Comparison of ENCODE assay signal across 10 cellular contexts in the genomic region with DNA sequence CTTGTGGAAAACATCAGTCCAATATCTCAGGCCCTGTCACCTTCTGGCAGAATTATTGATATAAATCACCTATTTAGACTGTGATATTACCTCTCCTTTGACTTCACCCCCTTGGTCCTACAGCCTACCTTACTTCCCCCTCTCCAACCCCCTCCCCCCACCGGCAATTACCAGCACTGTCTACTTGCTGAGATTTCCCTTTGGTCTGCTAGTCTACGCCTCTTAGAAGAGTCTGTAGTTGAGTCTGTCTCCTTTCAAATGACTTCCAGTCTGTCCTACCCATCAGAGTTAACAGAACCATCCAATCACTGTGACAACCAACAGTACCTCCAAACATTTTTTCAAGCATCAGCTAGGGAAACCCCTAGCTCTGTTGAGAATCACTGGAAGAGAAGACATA. TPM values are rescaled to one million over a fixed set of nuclear protein-coding genes. Genes with fewer than 3 reads are reported as not detected.
DNase-seq lines count a peak whose midpoint lies in the region; ATAC-seq, FAIRE-seq and TF ChIP-seq lines count a peak whose summit lies in the region.
"Had no signal": no experiment of that assay in that cellular context is flagged by ENCODE, and none has a peak within 500 bp of the region (broad histone marks: within the 10 kb centered on the region; RNA-seq: fewer than 3 reads in every experiment).

No MANE protein-coding gene starts in this region.

- no peaks in the 10 kb centered on the region for H3K4me1 ChIP-seq in fibroblast of lung (ENCODE audit: control insufficient read depth, extremely low read depth, insufficient read depth, low read length)
- peaks cover 17% of the 10 kb centered on the region for H3K4me1 ChIP-seq in thymus (ENCODE audit: control insufficient read depth, insufficient read depth, low read length)

- no peak for ATAC-seq in activated B cell treated with CpG ODN at 0.5 μM for 24 hours (ENCODE audit: low read depth)

- H3K9ac ChIP-seq in fibroblast of lung (ENCODE audit: insufficient read depth, low read length), result no peak overlapping the region

- no peak for TF ChIP-seq CTCF in activated B cell treated with CpG ODN at 0.5 μM for 24 hours (IDR thresholded peaks at IDR 0.05)
- TF ChIP-seq CTCF in fibroblast of lung (conservative IDR thresholded peaks at IDR 0.05 in 1 of 2, IDR thresholded peaks at IDR 0.05 in 1 of 2; ENCODE audit: low read depth in 1 of 2, low read length in 2 of 2), result no peak

- peak overlapping the region; percentile 31 for H2AFZ ChIP-seq in fibroblast of lung (ENCODE audit: low read length)

- H3K36me3 ChIP-seq in fibroblast of lung (ENCODE audit: control insufficient read depth, insufficient read depth, low read length) (no peaks in the 10 kb centered on the region), thymus (ENCODE audit: control insufficient read depth, insufficient read depth) (no peaks in the 10 kb centered on the region)

- H4K20me1 ChIP-seq in fibroblast of lung (ENCODE audit: control insufficient read depth, extremely low read depth, insufficient read depth, low read length), result no peaks in the 10 kb centered on the region

- H3K27ac Mint-ChIP-seq in activated naive CD4-positive, alpha-beta T cell treated with anti-CD3 and anti-CD28 coated beads, Interleukin-2, amount 10 ng/mL, durations not matched to agents 7 days and 5 days, result peak overlapping the region; percentile 86
- peak overlapping the region; percentile 62 for H3K27ac Mint-ChIP-seq in activated B cell treated with CpG ODN at 0.5 μM for 24 hours

- no peak overlapping the region for H3K27ac ChIP-seq in fibroblast of lung (ENCODE audit: insufficient read depth, low read length)
- peak overlapping the region; percentile 61 for H3K27ac ChIP-seq in thymus (ENCODE audit: low read depth)

- no peak overlapping the region for H3K4me3 ChIP-seq in fibroblast of lung (replicated peaks in 1 of 4; ENCODE audit: control extremely low read depth in 1 of 4, insufficient read depth in 1 of 4, low read depth in 3 of 4, low read length in 4 of 4)
- H3K4me3 ChIP-seq in thymus (ENCODE audit: low read length), result no peak overlapping the region

- H3K79me2 ChIP-seq in fibroblast of lung (ENCODE audit: control insufficient read depth, insufficient read depth, low read length), result peaks cover 17% of the 10 kb centered on the region

- no peak overlapping the region for H3K4me2 ChIP-seq in fibroblast of lung (ENCODE audit: extremely low read depth, insufficient read depth, low read length)

- H3K27me3 ChIP-seq in fibroblast of lung (ENCODE audit: control insufficient read depth, insufficient read depth, low read length) (no peaks in the 10 kb centered on the region), thymus (ENCODE audit: control insufficient read depth, insufficient read depth) (no peaks in the 10 kb centered on the region)

- H3K4me1 Mint-ChIP-seq in activated naive CD4-positive, alpha-beta T cell treated with anti-CD3 and anti-CD28 coated beads, Interleukin-2, amount 10 ng/mL, durations not matched to agents 7 days and 5 days, result peaks cover 37% of the 10 kb centered on the region
- H3K4me1 Mint-ChIP-seq in activated B cell treated with CpG ODN at 0.5 μM for 24 hours, result peaks cover 15% of the 10 kb centered on the region

- H3K9me3 ChIP-seq in fibroblast of lung (ENCODE audit: control insufficient read depth, insufficient read depth, low read depth, low read length) (no peaks in the 10 kb centered on the region), thymus (ENCODE audit: control insufficient read depth) (no peaks in the 10 kb centered on the region)

- POLR2A ChIA-PET in activated B cell treated with CpG ODN at 0.5 μM for 24 hours (lab: Charles Lee), result interaction anchor here (0.6 to 2.9 kb wide), 2 partner anchors 105 to 1849 kb away, joined by 8 to 11 read pairs; a partner anchor contains a TSS

- H3K27me3 Mint-ChIP-seq in activated naive CD4-positive, alpha-beta T cell treated with anti-CD3 and anti-CD28 coated beads, Interleukin-2, amount 10 ng/mL, durations not matched to agents 7 days and 5 days, result no peaks in the 10 kb centered on the region
- H3K27me3 Mint-ChIP-seq in activated B cell treated with CpG ODN at 0.5 μM for 24 hours, result no peaks in the 10 kb centered on the region

- H3K4me3 Mint-ChIP-seq in activated naive CD4-positive, alpha-beta T cell treated with anti-CD3 and anti-CD28 coated beads, Interleukin-2, amount 10 ng/mL, durations not matched to agents 7 days and 5 days, result peak overlapping the region; percentile 29
- H3K4me3 Mint-ChIP-seq in activated B cell treated with CpG ODN at 0.5 μM for 24 hours, result no peak overlapping the region

- H3K9me3 Mint-ChIP-seq in activated naive CD4-positive, alpha-beta T cell treated with anti-CD3 and anti-CD28 coated beads, Interleukin-2, amount 10 ng/mL, durations not matched to agents 7 days and 5 days, result peaks cover 4% of the 10 kb centered on the region
- no peaks in the 10 kb centered on the region for H3K9me3 Mint-ChIP-seq in activated B cell treated with CpG ODN at 0.5 μM for 24 hours

- CTCF ChIA-PET in activated naive CD4-positive, alpha-beta T cell treated with anti-CD3 and anti-CD28 coated beads, Interleukin-2, amount 10 ng/mL, durations not matched to agents 7 days and 5 days (lab: Charles Lee), result interaction anchor here (0.6 to 7.1 kb wide), 16 partner anchors 9 to 123 kb away, joined by 3 to 54 read pairs (median 4); a partner anchor contains a TSS
- CTCF ChIA-PET in activated B cell treated with CpG ODN at 0.5 μM for 24 hours (lab: Charles Lee), result interaction anchor here (1.3 to 6.8 kb wide), 5 partner anchors 16 to 140 kb away, joined by 3 to 52 read pairs (median 13); a partner anchor contains a TSS

- no peak for FAIRE-seq in GM19239 (lab: Jason Lieb, UNC)

- intact Hi-C loops in activated B cell treated with CpG ODN at 0.5 μM for 24 hours (cut with micrococcal nuclease), result no loop called here

- DNase-seq in activated naive CD4-positive, alpha-beta T cell treated with anti-CD3 and anti-CD28 coated beads, Interleukin-2, amount 10 ng/mL, durations not matched to agents 7 days and 5 days, result peak; percentile 60
- DNase-seq in activated naive CD4-positive, alpha-beta T cell treated with Interleukin-2 at 50 U/mL for 16 hours, result no peak
- DNase-seq in activated B cell treated with CpG ODN at 0.5 μM for 24 hours (no peak), fibroblast of lung (ENCODE audit: low read depth in 2 of 2) (no peak), occipital lobe (lab: John Stamatoyannopoulos, UW) (no peak), GM19239 (ENCODE audit: insufficient read length, low spot score) (no peak)
- no peak for DNase-seq in effector CD8-positive, alpha-beta T cell (lab: John Stamatoyannopoulos, UW)
- DNase-seq: caudate nucleus, SHP77 had no signal

- H3K36me3 Mint-ChIP-seq in activated naive CD4-positive, alpha-beta T cell treated with anti-CD3 and anti-CD28 coated beads, Interleukin-2, amount 10 ng/mL, durations not matched to agents 7 days and 5 days, result peaks cover 4% of the 10 kb centered on the region
- H3K36me3 Mint-ChIP-seq in activated B cell treated with CpG ODN at 0.5 μM for 24 hours (ENCODE audit: low read depth), result no peaks in the 10 kb centered on the region

- WGBS in thymus, result 47% methylated on average over 2 of the region's 2 CpGs

RNA-seq across cellular contexts. Expression of a gene that starts 3.0 kb away (rescaled TPM):
- total RNA-seq in activated B cell treated with CpG ODN at 0.5 μM for 24 hours, result 27.5 and 31.1 TPM in 2 replicates
- total RNA-seq in fibroblast of lung, result 63.9 and 72.7 TPM in 2 replicates
- 59.4 and 70.4 TPM in 2 replicates for polyA plus RNA-seq in fibroblast of lung
- polyA plus RNA-seq in fibroblast of lung (2012), result 40.4 and 45.9 TPM in 2 replicates
- polyA minus RNA-seq in fibroblast of lung (ENCODE audit: low replicate concordance), result 2.2 TPM in 2 replicates
- polyA plus RNA-seq in thymus, result 44.0 TPM
- total RNA-seq in occipital lobe, result 137 TPM

RNA-seq across cellular contexts. Expression of a gene that starts 16.2 kb away (rescaled TPM):
- total RNA-seq in activated B cell treated with CpG ODN at 0.5 μM for 24 hours, result 13.1 and 14.5 TPM in 2 replicates
- total RNA-seq in fibroblast of lung, result 10.5 and 11.7 TPM in 2 replicates
- 1.3 and 2.1 TPM in 2 replicates for polyA plus RNA-seq in fibroblast of lung
- 0.76 and 1.8 TPM in 2 replicates for polyA plus RNA-seq in fibroblast of lung (2012)
- 0.89 TPM in 1 of 2 replicates, not detected in the other for polyA minus RNA-seq in fibroblast of lung (ENCODE audit: low replicate concordance)
- 4.0 TPM for polyA plus RNA-seq in thymus
- total RNA-seq in occipital lobe, result 55.4 TPM
